Comparison of ENCODE assay signal across 7 cellular contexts in genomic region chr1:177656598-177656997, GRCh38.
"Had no signal": no experiment of that assay in that cellular context is flagged by ENCODE, and none has a peak within 500 bp of the region (broad histone marks: within the 10 kb centered on the region; RNA-seq: fewer than 3 reads in every experiment).

No MANE protein-coding gene starts in this region.

- H3K27ac ChIP-seq: HL-60, KMS-11 had no signal

- DNase-seq: H9, HCEC 1CT, IMR-90 had no signal

- ATAC-seq: GM23338, K562 had no signal

- H3K4me3 ChIP-seq: GM23338, K562 had no signal
